ENCODE assay signal across 8 cellular contexts in genomic region chr3:114384558-114384903, GRCh38.
DNase-seq lines count a peak whose midpoint lies in the region; ATAC-seq, FAIRE-seq and TF ChIP-seq lines count a peak whose summit lies in the region.

No MANE protein-coding gene starts in this region.

- H3K9ac ChIP-seq in HepG2 (ENCODE audit: insufficient read depth, low read depth, low read length) (no peak overlapping the region), mammary epithelial cell (ENCODE audit: insufficient read depth, low read length) (peak overlapping the region; percentile 79), mucosa of rectum (ENCODE audit: low read depth in 1 of 2, low read length in 2 of 2) (no peak overlapping the region)

- intact Hi-C loops in right lobe of liver (cut with DNase I), result no loop called here
- intact Hi-C loops in HepG2 (cut with micrococcal nuclease; ENCODE audit: unreplicated experiment), result no loop called here
- intact Hi-C loops in mammary epithelial cell (cut with micrococcal nuclease), result loop anchor here (1.0 to 5.0 kb wide), 5 partner anchors 63 to 708 kb away; no protein-coding TSS in a partner anchor
- intact Hi-C loops in vagina (cut with DNase I), result loop anchor here (10.0 kb wide), 1 partner anchor 710 kb away; no protein-coding TSS in a partner anchor

- 56% methylated on average over 4 of the region's 4 CpGs for WGBS in right lobe of liver (ENCODE audit: insufficient coverage, low coverage, low lambda C conversion rate, missing lambda C conversion rate)
- WGBS in HepG2 (ENCODE audit: low lambda C conversion rate), result 98% methylated on average over 4 of the region's 4 CpGs
- 50% methylated on average over 4 of the region's 4 CpGs for WGBS in mammary epithelial cell (ENCODE audit: low coverage, missing lambda C conversion rate)

- H4K20me1 ChIP-seq in HepG2 (ENCODE audit: insufficient read depth, low read length), result no peaks in the 10 kb centered on the region
- H4K20me1 ChIP-seq in mammary epithelial cell (ENCODE audit: insufficient read depth, low read length), result no peaks in the 10 kb centered on the region

- in situ Hi-C loops in HepG2 (cut with HindIII; ENCODE audit: extremely low pct_ligation_motif_present, low pct_unique_long_range_greater_than_20kb), result no loop called here
- in situ Hi-C loops in mammary epithelial cell (cut with MboI; ENCODE audit: low sequenced_read_pairs in 2 of 2), result no loop called here

- H3K4me1 ChIP-seq in right lobe of liver (peaks cover 0 to 10% (median 0%) of the 10 kb centered on the region in 4 donors), HepG2 (ENCODE audit: insufficient read depth, low read length) (peaks cover 5% of the 10 kb centered on the region), mammary epithelial cell (ENCODE audit: insufficient read depth, low read length) (peaks cover 29% of the 10 kb centered on the region), mucosa of rectum (ENCODE audit: control insufficient read depth in 2 of 2, insufficient read depth in 2 of 2, low read length in 2 of 2) (no peaks in the 10 kb centered on the region), vagina (peaks cover 25% of the 10 kb centered on the region)

- H2AFZ ChIP-seq in HepG2 (ENCODE audit: low read length), result no peak overlapping the region
- H2AFZ ChIP-seq in mammary epithelial cell (ENCODE audit: low read depth, low read length), result peak overlapping the region; percentile 97

- BruUV-seq in HepG2 (replicated peaks; lab: Mats Ljungman, UMichigan), result no TSS peak
- no TSS peak for BruUV-seq in mammary epithelial cell (replicated peaks; lab: Mats Ljungman, UMichigan)

- no peak for FAIRE-seq in HepG2 (lab: Jason Lieb, UNC)

- H3K9me3 ChIP-seq in right lobe of liver (no peaks in the 10 kb centered on the region), HepG2 (ENCODE audit: low read length) (no peaks in the 10 kb centered on the region), mammary epithelial cell (replicated peaks; ENCODE audit: insufficient read depth, low read length) (no peaks in the 10 kb centered on the region), mucosa of rectum (ENCODE audit: control insufficient read depth in 2 of 2, low read length in 2 of 2) (no peaks in the 10 kb centered on the region), vagina (no peaks in the 10 kb centered on the region)

- peak overlapping the region; percentile 60 to 79 (median 60) for H3K27ac ChIP-seq in right lobe of liver
- no peak overlapping the region for H3K27ac ChIP-seq in HepG2 (ENCODE audit: extremely low read length, insufficient read depth, low read length)
- peak overlapping the region; percentile 86 for H3K27ac ChIP-seq in mammary epithelial cell (ENCODE audit: insufficient read depth, low read depth, low read length)
- H3K27ac ChIP-seq in mucosa of rectum (ENCODE audit: low read depth in 2 of 2, low read length in 2 of 2), result peak overlapping the region; percentile 34 to 38
- H3K27ac ChIP-seq in vagina, result peak overlapping the region; percentile 81

- H3K27me3 ChIP-seq in right lobe of liver, result no peaks in the 10 kb centered on the region
- no peaks in the 10 kb centered on the region for H3K27me3 ChIP-seq in HepG2 (ENCODE audit: control insufficient read depth in 1 of 2, insufficient read depth in 2 of 2, low read length in 2 of 2)
- no peaks in the 10 kb centered on the region for H3K27me3 ChIP-seq in mammary epithelial cell (ENCODE audit: insufficient read depth, low read length)
- no peaks in the 10 kb centered on the region for H3K27me3 ChIP-seq in mucosa of rectum (ENCODE audit: control insufficient read depth in 2 of 2, insufficient read depth in 2 of 2, low read length in 2 of 2)
- H3K27me3 ChIP-seq in vagina, result no peaks in the 10 kb centered on the region

- TF ChIP-seq RAD21 in HepG2 (CRISPR knock-in tag; IDR thresholded peaks at IDR 0.05), result no peak

- POLR2A ChIA-PET in HepG2 (lab: Yijun Ruan, JAX), result no interaction called here

- no peak for TF ChIP-seq EP300 in HepG2 (IDR thresholded peaks at IDR 0.05; ENCODE audit: low read depth in 2 of 2, low read length in 2 of 2)
- no peak for TF ChIP-seq EP300 in HepG2 (CRISPR knock-in tag; IDR thresholded peaks at IDR 0.05; ENCODE audit: borderline replicate concordance)

- H3K4me2 ChIP-seq in HepG2 (ENCODE audit: low read depth, low read length) (no peak overlapping the region), mammary epithelial cell (ENCODE audit: insufficient read depth, low read depth, low read length) (peak overlapping the region; percentile 83)

- TF ChIP-seq POLR2A in right lobe of liver (IDR thresholded peaks at IDR 0.05) (no peak), HepG2 (IDR thresholded peaks at IDR 0.05; ENCODE audit: insufficient read depth in 1 of 2, low read depth in 2 of 2, low read length in 2 of 2) (no peak), vagina (IDR thresholded peaks at IDR 0.05) (no peak)

- peak overlapping the region in 2 of 3 donors; percentile 4 to 12 for H3K4me3 ChIP-seq in right lobe of liver
- no peak overlapping the region for H3K4me3 ChIP-seq in HepG2 (replicated peaks in 1 of 3; ENCODE audit: insufficient read depth in 1 of 3, low read depth in 2 of 3, low read length in 3 of 3)
- peak overlapping the region in 2 of 3 experiments; percentile 12 to 64 for H3K4me3 ChIP-seq in mammary epithelial cell (replicated peaks in 1 of 3; ENCODE audit: insufficient read depth in 1 of 3, low read depth in 2 of 3, low read length in 3 of 3)
- peak overlapping the region in 1 of 2 donors; percentile 66 for H3K4me3 ChIP-seq in mucosa of rectum (ENCODE audit: low read length in 2 of 2)
- peak overlapping the region; percentile 26 to 41 for H3K4me3 ChIP-seq in vagina

- H3K79me2 ChIP-seq in HepG2 (ENCODE audit: insufficient read depth, low read length) (no peaks in the 10 kb centered on the region), mammary epithelial cell (ENCODE audit: insufficient read depth, low read length) (no peaks in the 10 kb centered on the region)

- dilution Hi-C loops in mammary epithelial cell (cut with HindIII; ENCODE audit: low sequenced_read_pairs), result no loop called here

- DNase-seq in right lobe of liver (no peak), HepG2 (ENCODE audit: low spot score) (no peak), mammary epithelial cell (no peak), vagina (ENCODE audit: extremely low spot score in 2 of 2) (no peak), germinal center (ENCODE audit: low spot score) (no peak), NCI-H2107 treated with DMSO at 0.1 percent for 48 hours (lab: John Stamatoyannopoulos, UW; ENCODE audit: unreplicated experiment) (no peak), omental fat pad (ENCODE audit: low spot score) (no peak)

- H3K36me3 ChIP-seq in right lobe of liver (peaks cover 0 to 29% (median 13%) of the 10 kb centered on the region in 4 donors), HepG2 (replicated peaks in 1 of 2; ENCODE audit: control insufficient read depth in 1 of 2, insufficient read depth in 2 of 2, low read length in 2 of 2) (peaks cover 0 to 26% of the 10 kb centered on the region in 2 experiments; a peak in 2 of 5 replicates), mammary epithelial cell (ENCODE audit: insufficient read depth, low read length) (peaks cover 3% of the 10 kb centered on the region), mucosa of rectum (ENCODE audit: control insufficient read depth in 2 of 2, insufficient read depth in 2 of 2, low read length in 2 of 2) (peaks cover 5 to 9% of the 10 kb centered on the region in 2 donors), vagina (peaks cover 0 to 10% of the 10 kb centered on the region in 2 donors)

- ATAC-seq in right lobe of liver, result peak; percentile 4 to 32 (median 6)
- no peak for ATAC-seq in HepG2
- ATAC-seq in omental fat pad (ENCODE audit: low FRiP score), result no peak

- no peak for TF ChIP-seq CTCF in right lobe of liver (IDR thresholded peaks at IDR 0.05)
- no peak for TF ChIP-seq CTCF in HepG2 (CRISPR knock-in tag; IDR thresholded peaks at IDR 0.05)
- no peak for TF ChIP-seq CTCF in mammary epithelial cell (conservative IDR thresholded peaks at IDR 0.05 in 1 of 2, IDR thresholded peaks at IDR 0.05 in 1 of 2; ENCODE audit: extremely low read depth in 1 of 2, insufficient read depth in 1 of 2, low read depth in 1 of 2, low read length in 2 of 2)
- no peak for TF ChIP-seq CTCF in vagina (IDR thresholded peaks at IDR 0.05)
- no peak for TF ChIP-seq CTCF in omental fat pad (IDR thresholded peaks at IDR 0.05)

- CTCF ChIA-PET in HepG2 (lab: Yijun Ruan, JAX; ENCODE audit: low intra/inter-chr PET ratio, low total read pairs), result interaction anchor here (2.0 kb wide), 1 partner anchor 34 kb away, joined by 12 read pairs; no protein-coding TSS in a partner anchor
- CTCF ChIA-PET in mammary epithelial cell (lab: Charles Lee; ENCODE audit: low non-redundant PET), result interaction anchor here (0.6 to 0.8 kb wide), 9 partner anchors 16 to 1401 kb away, joined by 3 to 20 read pairs (median 5); no protein-coding TSS in a partner anchor

TF ChIP-seq in HepG2, 621 proteins besides CTCF, POLR2A, EP300 and RAD21:
- TF ChIP-seq ZNF432 (CRISPR knock-in tag; IDR thresholded peaks at IDR 0.05; ENCODE audit: borderline replicate concordance) (no peak), MAFK (conservative IDR thresholded peaks at IDR 0.05 in 1 of 2, IDR thresholded peaks at IDR 0.05 in 1 of 2; ENCODE audit: low read length in 2 of 2) (no peak), ZNF781 (CRISPR knock-in tag; IDR thresholded peaks at IDR 0.05; ENCODE audit: borderline replicate concordance, not compliant biosample characterization) (no peak), NFATC3 (CRISPR knock-in tag; IDR thresholded peaks at IDR 0.05) (no peak), SP5 (CRISPR knock-in tag; IDR thresholded peaks at IDR 0.05; ENCODE audit: borderline replicate concordance, low read depth) (no peak), GMEB2 (CRISPR knock-in tag; IDR thresholded peaks at IDR 0.05; ENCODE audit: low read depth) (no peak), RELA (CRISPR knock-in tag; IDR thresholded peaks at IDR 0.05) (no peak), DPF2 (CRISPR knock-in tag; IDR thresholded peaks at IDR 0.05; ENCODE audit: borderline replicate concordance, low read depth) (no peak)

Comparison
In these comparisons a context has a peak if more than half of its experiments do, and no peak if none do; other contexts are left out.
1. ATAC-seq: peak in right lobe of liver (4 of 4); none in HepG2 (single experiment) and omental fat pad (single experiment).
2. H3K4me3 ChIP-seq: peak in right lobe of liver (2 of 3), mammary epithelial cell (2 of 3) and vagina (2 of 2); none in HepG2 (0 of 3).
3. intact Hi-C loops: an anchor here in mammary epithelial cell (1.0 to 5.0 kb wide) and vagina (10.0 kb wide); none called in right lobe of liver and HepG2.